Comparison of ENCODE assay signal across 1 cellular context in the genomic region with DNA sequence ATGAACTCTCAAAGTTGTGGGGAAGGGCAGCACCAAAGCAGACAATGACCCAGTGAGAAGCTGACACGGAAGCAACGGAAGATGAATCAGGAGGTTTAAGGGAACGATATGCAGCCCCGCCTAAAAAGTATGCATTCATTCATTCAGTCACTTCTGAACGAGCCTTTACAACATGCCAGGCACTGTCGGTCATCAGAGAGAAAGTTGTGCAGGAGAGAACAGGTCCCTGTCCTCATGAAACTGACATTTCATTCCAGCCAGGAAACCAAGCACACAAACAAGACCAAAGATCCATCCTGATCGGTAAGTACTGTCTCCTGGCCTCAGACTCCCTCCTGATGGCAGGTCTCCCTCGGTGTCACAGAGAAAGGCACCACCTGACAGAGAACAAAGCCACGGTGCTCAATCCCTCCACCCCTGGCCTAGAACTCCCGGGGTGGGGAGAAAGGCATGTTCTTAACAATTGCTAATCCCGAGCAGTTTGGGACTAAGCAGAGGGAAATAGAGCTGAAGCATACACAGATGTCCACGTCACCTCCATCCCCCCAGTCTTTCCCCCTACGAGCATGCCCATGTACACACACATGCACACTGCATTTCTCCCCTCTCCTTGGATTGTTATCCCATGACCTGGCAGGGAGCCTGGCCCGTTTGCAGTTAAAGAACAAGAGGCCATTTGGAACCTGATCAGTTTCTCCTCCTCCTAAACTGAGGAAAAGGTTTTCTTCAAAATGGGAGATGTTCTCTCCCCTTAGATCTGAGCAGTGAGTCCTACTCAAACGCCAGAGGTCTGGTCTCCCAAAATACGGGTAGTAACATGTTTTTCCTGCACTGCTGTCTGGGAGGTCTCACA.
TF ChIP-seq lines count a peak whose summit lies in the region.

No MANE protein-coding gene starts in this region.

TF ChIP-seq in HepG2, 621 proteins besides CTCF, POLR2A, EP300 and RAD21 (continued from another document and continues in another):
- TF ChIP-seq ZNF616 (CRISPR knock-in tag; IDR thresholded peaks at IDR 0.05; ENCODE audit: low read depth): peak; percentile 45; the same call in 1 of the 2 replicates
- TF ChIP-seq FOXO1 (CRISPR knock-in tag; IDR thresholded peaks at IDR 0.05): peak; percentile 45
- TF ChIP-seq, protein P1, sequence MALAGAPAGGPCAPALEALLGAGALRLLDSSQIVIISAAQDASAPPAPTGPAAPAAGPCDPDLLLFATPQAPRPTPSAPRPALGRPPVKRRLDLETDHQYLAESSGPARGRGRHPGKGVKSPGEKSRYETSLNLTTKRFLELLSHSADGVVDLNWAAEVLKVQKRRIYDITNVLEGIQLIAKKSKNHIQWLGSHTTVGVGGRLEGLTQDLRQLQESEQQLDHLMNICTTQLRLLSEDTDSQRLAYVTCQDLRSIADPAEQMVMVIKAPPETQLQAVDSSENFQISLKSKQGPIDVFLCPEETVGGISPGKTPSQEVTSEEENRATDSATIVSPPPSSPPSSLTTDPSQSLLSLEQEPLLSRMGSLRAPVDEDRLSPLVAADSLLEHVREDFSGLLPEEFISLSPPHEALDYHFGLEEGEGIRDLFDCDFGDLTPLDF (CRISPR knock-in tag; IDR thresholded peaks at IDR 0.05): no peak
- TF ChIP-seq, protein P2, sequence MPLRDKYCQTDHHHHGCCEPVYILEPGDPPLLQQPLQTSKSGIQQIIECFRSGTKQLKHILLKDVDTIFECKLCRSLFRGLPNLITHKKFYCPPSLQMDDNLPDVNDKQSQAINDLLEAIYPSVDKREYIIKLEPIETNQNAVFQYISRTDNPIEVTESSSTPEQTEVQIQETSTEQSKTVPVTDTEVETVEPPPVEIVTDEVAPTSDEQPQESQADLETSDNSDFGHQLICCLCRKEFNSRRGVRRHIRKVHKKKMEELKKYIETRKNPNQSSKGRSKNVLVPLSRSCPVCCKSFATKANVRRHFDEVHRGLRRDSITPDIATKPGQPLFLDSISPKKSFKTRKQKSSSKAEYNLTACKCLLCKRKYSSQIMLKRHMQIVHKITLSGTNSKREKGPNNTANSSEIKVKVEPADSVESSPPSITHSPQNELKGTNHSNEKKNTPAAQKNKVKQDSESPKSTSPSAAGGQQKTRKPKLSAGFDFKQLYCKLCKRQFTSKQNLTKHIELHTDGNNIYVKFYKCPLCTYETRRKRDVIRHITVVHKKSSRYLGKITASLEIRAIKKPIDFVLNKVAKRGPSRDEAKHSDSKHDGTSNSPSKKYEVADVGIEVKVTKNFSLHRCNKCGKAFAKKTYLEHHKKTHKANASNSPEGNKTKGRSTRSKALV (CRISPR knock-in tag; IDR thresholded peaks at IDR 0.05): no peak
- TF ChIP-seq, protein P3, sequence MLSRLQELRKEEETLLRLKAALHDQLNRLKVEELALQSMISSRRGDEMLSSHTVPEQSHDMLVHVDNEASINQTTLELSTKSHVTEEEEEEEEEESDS (CRISPR knock-in tag; IDR thresholded peaks at IDR 0.05; ENCODE audit: borderline replicate concordance): no peak
- no peak for TF ChIP-seq PAWR (CRISPR knock-in tag; IDR thresholded peaks at IDR 0.05; ENCODE audit: borderline replicate concordance)
- no peak for TF ChIP-seq ZNF430 (CRISPR knock-in tag; IDR thresholded peaks at IDR 0.05)
- TF ChIP-seq, protein P4, sequence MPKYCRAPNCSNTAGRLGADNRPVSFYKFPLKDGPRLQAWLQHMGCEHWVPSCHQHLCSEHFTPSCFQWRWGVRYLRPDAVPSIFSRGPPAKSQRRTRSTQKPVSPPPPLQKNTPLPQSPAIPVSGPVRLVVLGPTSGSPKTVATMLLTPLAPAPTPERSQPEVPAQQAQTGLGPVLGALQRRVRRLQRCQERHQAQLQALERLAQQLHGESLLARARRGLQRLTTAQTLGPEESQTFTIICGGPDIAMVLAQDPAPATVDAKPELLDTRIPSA (CRISPR knock-in tag; IDR thresholded peaks at IDR 0.05; ENCODE audit: borderline replicate concordance): no peak
- no peak for TF ChIP-seq SRSF9 (IDR thresholded peaks at IDR 0.05; ENCODE audit: borderline replicate concordance, insufficient read depth, low read depth, low read length, poor library complexity, severe bottlenecking)
- TF ChIP-seq, protein P5, sequence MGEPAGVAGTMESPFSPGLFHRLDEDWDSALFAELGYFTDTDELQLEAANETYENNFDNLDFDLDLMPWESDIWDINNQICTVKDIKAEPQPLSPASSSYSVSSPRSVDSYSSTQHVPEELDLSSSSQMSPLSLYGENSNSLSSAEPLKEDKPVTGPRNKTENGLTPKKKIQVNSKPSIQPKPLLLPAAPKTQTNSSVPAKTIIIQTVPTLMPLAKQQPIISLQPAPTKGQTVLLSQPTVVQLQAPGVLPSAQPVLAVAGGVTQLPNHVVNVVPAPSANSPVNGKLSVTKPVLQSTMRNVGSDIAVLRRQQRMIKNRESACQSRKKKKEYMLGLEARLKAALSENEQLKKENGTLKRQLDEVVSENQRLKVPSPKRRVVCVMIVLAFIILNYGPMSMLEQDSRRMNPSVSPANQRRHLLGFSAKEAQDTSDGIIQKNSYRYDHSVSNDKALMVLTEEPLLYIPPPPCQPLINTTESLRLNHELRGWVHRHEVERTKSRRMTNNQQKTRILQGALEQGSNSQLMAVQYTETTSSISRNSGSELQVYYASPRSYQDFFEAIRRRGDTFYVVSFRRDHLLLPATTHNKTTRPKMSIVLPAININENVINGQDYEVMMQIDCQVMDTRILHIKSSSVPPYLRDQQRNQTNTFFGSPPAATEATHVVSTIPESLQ (CRISPR knock-in tag; conservative IDR thresholded peaks at IDR 0.05): no peak
- TF ChIP-seq, protein P6, sequence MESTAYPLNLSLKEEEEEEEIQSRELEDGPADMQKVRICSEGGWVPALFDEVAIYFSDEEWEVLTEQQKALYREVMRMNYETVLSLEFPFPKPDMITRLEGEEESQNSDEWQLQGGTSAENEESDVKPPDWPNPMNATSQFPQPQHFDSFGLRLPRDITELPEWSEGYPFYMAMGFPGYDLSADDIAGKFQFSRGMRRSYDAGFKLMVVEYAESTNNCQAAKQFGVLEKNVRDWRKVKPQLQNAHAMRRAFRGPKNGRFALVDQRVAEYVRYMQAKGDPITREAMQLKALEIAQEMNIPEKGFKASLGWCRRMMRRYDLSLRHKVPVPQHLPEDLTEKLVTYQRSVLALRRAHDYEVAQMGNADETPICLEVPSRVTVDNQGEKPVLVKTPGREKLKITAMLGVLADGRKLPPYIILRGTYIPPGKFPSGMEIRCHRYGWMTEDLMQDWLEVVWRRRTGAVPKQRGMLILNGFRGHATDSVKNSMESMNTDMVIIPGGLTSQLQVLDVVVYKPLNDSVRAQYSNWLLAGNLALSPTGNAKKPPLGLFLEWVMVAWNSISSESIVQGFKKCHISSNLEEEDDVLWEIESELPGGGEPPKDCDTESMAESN (CRISPR knock-in tag; conservative IDR thresholded peaks at IDR 0.05): peak; percentile 63; the same call in 1 of the 2 replicates
- 0 out of 2 replicates have a peak, but pooled peaks have one; percentile 17 for TF ChIP-seq ETV5 (CRISPR knock-in tag; IDR thresholded peaks at IDR 0.05; ENCODE audit: borderline replicate concordance)
- no peak for TF ChIP-seq ZNF337 (CRISPR knock-in tag; IDR thresholded peaks at IDR 0.05; ENCODE audit: borderline replicate concordance, low read depth)
- 0 out of 2 replicates have a peak, but pooled peaks have one; percentile 1 for TF ChIP-seq YEATS4 (CRISPR knock-in tag; IDR thresholded peaks at IDR 0.05; ENCODE audit: borderline replicate concordance)
- no peak for TF ChIP-seq KAT8 (CRISPR knock-in tag; IDR thresholded peaks at IDR 0.05)
- no peak for TF ChIP-seq ZNF367 (CRISPR knock-in tag; IDR thresholded peaks at IDR 0.05; ENCODE audit: borderline replicate concordance)
- TF ChIP-seq ELF1 (CRISPR knock-in tag; IDR thresholded peaks at IDR 0.05): peak; percentile 35
- TF ChIP-seq ZNF296 (CRISPR knock-in tag; conservative IDR thresholded peaks at IDR 0.05): no peak
- no peak for TF ChIP-seq ZSCAN12 (CRISPR knock-in tag; IDR thresholded peaks at IDR 0.05)
- TF ChIP-seq, protein P7, sequence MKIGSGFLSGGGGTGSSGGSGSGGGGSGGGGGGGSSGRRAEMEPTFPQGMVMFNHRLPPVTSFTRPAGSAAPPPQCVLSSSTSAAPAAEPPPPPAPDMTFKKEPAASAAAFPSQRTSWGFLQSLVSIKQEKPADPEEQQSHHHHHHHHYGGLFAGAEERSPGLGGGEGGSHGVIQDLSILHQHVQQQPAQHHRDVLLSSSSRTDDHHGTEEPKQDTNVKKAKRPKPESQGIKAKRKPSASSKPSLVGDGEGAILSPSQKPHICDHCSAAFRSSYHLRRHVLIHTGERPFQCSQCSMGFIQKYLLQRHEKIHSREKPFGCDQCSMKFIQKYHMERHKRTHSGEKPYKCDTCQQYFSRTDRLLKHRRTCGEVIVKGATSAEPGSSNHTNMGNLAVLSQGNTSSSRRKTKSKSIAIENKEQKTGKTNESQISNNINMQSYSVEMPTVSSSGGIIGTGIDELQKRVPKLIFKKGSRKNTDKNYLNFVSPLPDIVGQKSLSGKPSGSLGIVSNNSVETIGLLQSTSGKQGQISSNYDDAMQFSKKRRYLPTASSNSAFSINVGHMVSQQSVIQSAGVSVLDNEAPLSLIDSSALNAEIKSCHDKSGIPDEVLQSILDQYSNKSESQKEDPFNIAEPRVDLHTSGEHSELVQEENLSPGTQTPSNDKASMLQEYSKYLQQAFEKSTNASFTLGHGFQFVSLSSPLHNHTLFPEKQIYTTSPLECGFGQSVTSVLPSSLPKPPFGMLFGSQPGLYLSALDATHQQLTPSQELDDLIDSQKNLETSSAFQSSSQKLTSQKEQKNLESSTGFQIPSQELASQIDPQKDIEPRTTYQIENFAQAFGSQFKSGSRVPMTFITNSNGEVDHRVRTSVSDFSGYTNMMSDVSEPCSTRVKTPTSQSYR (CRISPR knock-in tag; IDR thresholded peaks at IDR 0.05; ENCODE audit: borderline replicate concordance): no peak
- peak; percentile 88 for TF ChIP-seq ZNF24 (IDR thresholded peaks at IDR 0.05)
- TF ChIP-seq SETDB1 (CRISPR knock-in tag; IDR thresholded peaks at IDR 0.05; ENCODE audit: borderline replicate concordance): no peak
- 0 out of 2 replicates have a peak, but pooled peaks have one; percentile 6 for TF ChIP-seq ZNF652 (CRISPR knock-in tag; IDR thresholded peaks at IDR 0.05; ENCODE audit: borderline replicate concordance, low read depth)
- no peak for TF ChIP-seq ZNF329 (CRISPR knock-in tag; IDR thresholded peaks at IDR 0.05; ENCODE audit: low read depth)
- no peak; the same call in 1 of the 2 replicates for TF ChIP-seq ERF (CRISPR knock-in tag; IDR thresholded peaks at IDR 0.05)
- TF ChIP-seq ZBTB20 (CRISPR knock-in tag; IDR thresholded peaks at IDR 0.05; ENCODE audit: borderline replicate concordance, low read depth): 0 out of 2 replicates have a peak, but pooled peaks have one; percentile 55
- TF ChIP-seq ZNF3 (CRISPR knock-in tag; IDR thresholded peaks at IDR 0.05): 0 out of 2 replicates have a peak, but pooled peaks have one; percentile 44
- peak; percentile 58 for TF ChIP-seq ELF3 (CRISPR knock-in tag; IDR thresholded peaks at IDR 0.05)
- no peak for TF ChIP-seq RFX1 (IDR thresholded peaks at IDR 0.05)
- TF ChIP-seq HOXA3 (CRISPR knock-in tag; IDR thresholded peaks at IDR 0.05): peak; percentile 41; the same call in 1 of the 2 replicates
- no peak for TF ChIP-seq CHCHD3 (CRISPR knock-in tag; IDR thresholded peaks at IDR 0.05)
- TF ChIP-seq ZNF570 (CRISPR knock-in tag; IDR thresholded peaks at IDR 0.05; ENCODE audit: borderline replicate concordance): no peak
- TF ChIP-seq, protein P8, sequence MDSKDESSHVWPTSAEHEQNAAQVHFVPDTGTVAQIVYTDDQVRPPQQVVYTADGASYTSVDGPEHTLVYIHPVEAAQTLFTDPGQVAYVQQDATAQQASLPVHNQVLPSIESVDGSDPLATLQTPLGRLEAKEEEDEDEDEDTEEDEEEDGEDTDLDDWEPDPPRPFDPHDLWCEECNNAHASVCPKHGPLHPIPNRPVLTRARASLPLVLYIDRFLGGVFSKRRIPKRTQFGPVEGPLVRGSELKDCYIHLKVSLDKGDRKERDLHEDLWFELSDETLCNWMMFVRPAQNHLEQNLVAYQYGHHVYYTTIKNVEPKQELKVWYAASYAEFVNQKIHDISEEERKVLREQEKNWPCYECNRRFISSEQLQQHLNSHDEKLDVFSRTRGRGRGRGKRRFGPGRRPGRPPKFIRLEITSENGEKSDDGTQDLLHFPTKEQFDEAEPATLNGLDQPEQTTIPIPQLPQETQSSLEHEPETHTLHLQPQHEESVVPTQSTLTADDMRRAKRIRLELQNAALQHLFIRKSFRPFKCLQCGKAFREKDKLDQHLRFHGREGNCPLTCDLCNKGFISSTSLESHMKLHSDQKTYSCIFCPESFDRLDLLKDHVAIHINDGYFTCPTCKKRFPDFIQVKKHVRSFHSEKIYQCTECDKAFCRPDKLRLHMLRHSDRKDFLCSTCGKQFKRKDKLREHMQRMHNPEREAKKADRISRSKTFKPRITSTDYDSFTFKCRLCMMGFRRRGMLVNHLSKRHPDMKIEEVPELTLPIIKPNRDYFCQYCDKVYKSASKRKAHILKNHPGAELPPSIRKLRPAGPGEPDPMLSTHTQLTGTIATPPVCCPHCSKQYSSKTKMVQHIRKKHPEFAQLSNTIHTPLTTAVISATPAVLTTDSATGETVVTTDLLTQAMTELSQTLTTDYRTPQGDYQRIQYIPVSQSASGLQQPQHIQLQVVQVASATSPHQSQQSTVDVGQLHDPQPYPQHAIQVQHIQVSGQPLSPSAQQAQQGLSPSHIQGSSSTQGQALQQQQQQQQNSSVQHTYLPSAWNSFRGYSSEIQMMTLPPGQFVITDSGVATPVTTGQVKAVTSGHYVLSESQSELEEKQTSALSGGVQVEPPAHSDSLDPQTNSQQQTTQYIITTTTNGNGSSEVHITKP (CRISPR knock-in tag; IDR thresholded peaks at IDR 0.05; ENCODE audit: low read depth): 0 out of 2 replicates have a peak, but pooled peaks have one; percentile 39
- no peak for TF ChIP-seq ZNF253 (CRISPR knock-in tag; IDR thresholded peaks at IDR 0.05; ENCODE audit: borderline replicate concordance)
- no peak for TF ChIP-seq JDP2 (CRISPR knock-in tag; IDR thresholded peaks at IDR 0.05; ENCODE audit: borderline replicate concordance)
- TF ChIP-seq HIVEP1 (CRISPR knock-in tag; IDR thresholded peaks at IDR 0.05): no peak
- TF ChIP-seq ZFP37 (CRISPR knock-in tag; IDR thresholded peaks at IDR 0.05; ENCODE audit: borderline replicate concordance): no peak
- no peak for TF ChIP-seq ZNF230 (CRISPR knock-in tag; IDR thresholded peaks at IDR 0.05)
- TF ChIP-seq YEATS2 (CRISPR knock-in tag; IDR thresholded peaks at IDR 0.05; ENCODE audit: borderline replicate concordance): peak; percentile 58; the same call in 1 of the 2 replicates
